19 cellular contexts compared by ENCODE assay signal in genomic region chr11:103111400-103111799, GRCh38. TPM values are rescaled to one million over a fixed set of nuclear protein-coding genes. Genes with fewer than 3 reads are reported as not detected.
DNase-seq lines count a peak whose midpoint lies in the region; TF ChIP-seq lines count a peak whose summit lies in the region.
"Had no signal": no experiment of that assay in that cellular context is flagged by ENCODE, and none has a peak within 500 bp of the region (broad histone marks: within the 10 kb centered on the region; RNA-seq: fewer than 3 reads in every experiment).

No MANE protein-coding gene starts in this region.

- H3K27ac Mint-ChIP-seq in T-helper 2 cell treated with Interferon-gamma antibody and Interleukin-4, amounts not matched to agents 5 μg/mL and 100 μg/mL, for 36 hours: no peak overlapping the region

- no peaks in the 10 kb centered on the region for H3K9me3 Mint-ChIP-seq in T-helper 2 cell treated with Interferon-gamma antibody and Interleukin-4, amounts not matched to agents 5 μg/mL and 100 μg/mL, for 36 hours

- CTCF ChIA-PET in HEK293 (lab: Yijun Ruan, JAX): interaction anchor here (0.7 to 1.1 kb wide), 3 partner anchors 12 to 378 kb away, joined by 3 to 4 read pairs (median 3); no protein-coding TSS in a partner anchor

- TF ChIP-seq CTCF in HEK293 (tag by site-specific recombination; IDR thresholded peaks at IDR 0.05) (peak; percentile 35; the same call in 1 of the 2 replicates), fibroblast of the aortic adventitia (IDR thresholded peaks at IDR 0.05; ENCODE audit: insufficient read depth, low read length) (no peak), osteoblast (IDR thresholded peaks at IDR 0.05; ENCODE audit: extremely low read depth, low read depth, low read length) (no peak), dorsolateral prefrontal cortex (IDR thresholded peaks at IDR 0.05 in 54 of 56, conservative IDR thresholded peaks at IDR 0.05 in 2 of 56; ENCODE audit: low read depth in 1 of 56, partially characterized antibody in 56 of 56) (no peak)

- POLR2A ChIA-PET in HEK293 (lab: Yijun Ruan, JAX): interaction anchor here (2.1 kb wide), 1 partner anchor 20 kb away, joined by 6 read pairs; the partner anchor contains the start of gene DCUN1D5

- H3K36me3 ChIP-seq in HEK293 (ENCODE audit: control insufficient read depth in 2 of 2, insufficient read depth in 1 of 2, low read length in 2 of 2): peaks cover 0 to 17% of the 10 kb centered on the region in 2 experiments; a peak in 1 of 3 replicates
- peaks cover 22% of the 10 kb centered on the region for H3K36me3 ChIP-seq in SK-N-MC (ENCODE audit: insufficient read depth, low read length)
- no peaks in the 10 kb centered on the region for H3K36me3 ChIP-seq in osteoblast (ENCODE audit: insufficient read depth, low read length)
- H3K36me3 ChIP-seq: SJCRH30 had no signal

- H4K20me1 ChIP-seq in osteoblast (ENCODE audit: insufficient read depth, low read length): no peaks in the 10 kb centered on the region
- H4K20me1 ChIP-seq: BLaER1 treated with 17β-estradiol and CSF1 and Interleukin-3, amounts not matched to agents 10 nM and 100 nM had no signal

- H3K36me3 Mint-ChIP-seq in T-helper 2 cell treated with Interferon-gamma antibody and Interleukin-4, amounts not matched to agents 5 μg/mL and 100 μg/mL, for 36 hours (ENCODE audit: low read depth): no peaks in the 10 kb centered on the region

- H3K9ac ChIP-seq in SK-N-MC (ENCODE audit: insufficient read length): peak overlapping the region; percentile 27

- H3K4me3 ChIP-seq in HEK293 (ENCODE audit: low read depth, low read length): no peak overlapping the region
- H3K4me3 ChIP-seq in SK-N-MC: peak overlapping the region; percentile 82
- peak overlapping the region; percentile 41 for H3K4me3 ChIP-seq in fibroblast of the aortic adventitia (ENCODE audit: low read depth, low read length)
- H3K4me3 ChIP-seq in osteoblast (ENCODE audit: insufficient read depth, low read length): no peak overlapping the region
- peak overlapping the region in 20 of 59 donors; percentile 14 to 87 (median 80) for H3K4me3 ChIP-seq in dorsolateral prefrontal cortex
- H3K4me3 ChIP-seq: SJCRH30 had no signal

- intact Hi-C loops in dorsolateral prefrontal cortex (cut with DNase I): no loop called here

- H3K4me2 ChIP-seq in osteoblast (ENCODE audit: insufficient read depth, low read length): peak overlapping the region; percentile 94

- H2AFZ ChIP-seq in osteoblast (ENCODE audit: low read length): no peak overlapping the region

- H3K27ac ChIP-seq in HEK293 (ENCODE audit: extremely low read depth, low read depth, low read length): no peak overlapping the region
- H3K27ac ChIP-seq in SK-N-MC: no peak overlapping the region; the same call in 1 of the 2 replicates
- H3K27ac ChIP-seq in osteoblast (ENCODE audit: low read depth, low read length): no peak overlapping the region
- H3K27ac ChIP-seq in dorsolateral prefrontal cortex: no peak overlapping the region
- H3K27ac ChIP-seq: BLaER1 treated with 17β-estradiol and CSF1 and Interleukin-3, amounts not matched to agents 10 nM and 100 nM; RWPE1; SJCRH30 had no signal

- DNase-seq in SK-N-MC (ENCODE audit: low read depth, low spot score) (no peak), fibroblast of the aortic adventitia (ENCODE audit: low read depth) (no peak), osteoblast (ENCODE audit: insufficient read length, low spot score, missing footprints) (peak; percentile 17), T-helper 2 cell (no peak), dorsolateral prefrontal cortex (no peak)
- no peak for DNase-seq in T-helper 2 cell treated with Interferon-gamma antibody and Interleukin-4, amounts not matched to agents 5 μg/mL and 100 μg/mL, for 36 hours (ENCODE audit: low spot score)
- DNase-seq: DMS153, EL, H7, IMR-90, MV-4-11, NCI-H146, NCI-H2107, NCI-H226, NCI-H526, SJCRH30 had no signal

- H3K9me3 ChIP-seq in HEK293 (ENCODE audit: control insufficient read depth, insufficient read depth, low read depth, low read length) (no peaks in the 10 kb centered on the region), SK-N-MC (ENCODE audit: low read depth, low read length) (no peaks in the 10 kb centered on the region), osteoblast (ENCODE audit: low read depth, low read length) (no peaks in the 10 kb centered on the region)
- H3K9me3 ChIP-seq: BLaER1 treated with 17β-estradiol and CSF1 and Interleukin-3, amounts not matched to agents 10 nM and 100 nM; SJCRH30 had no signal

- peaks cover 30% of the 10 kb centered on the region for H3K27me3 Mint-ChIP-seq in T-helper 2 cell treated with Interferon-gamma antibody and Interleukin-4, amounts not matched to agents 5 μg/mL and 100 μg/mL, for 36 hours (ENCODE audit: low read depth)

- H3K4me1 Mint-ChIP-seq in T-helper 2 cell treated with Interferon-gamma antibody and Interleukin-4, amounts not matched to agents 5 μg/mL and 100 μg/mL, for 36 hours (ENCODE audit: low read depth): peaks cover 11% of the 10 kb centered on the region

- H3K27me3 ChIP-seq in osteoblast (ENCODE audit: insufficient read depth, low read length): no peaks in the 10 kb centered on the region
- no peaks in the 10 kb centered on the region for H3K27me3 ChIP-seq in dorsolateral prefrontal cortex
- H3K27me3 ChIP-seq: BLaER1 treated with 17β-estradiol and CSF1 and Interleukin-3, amounts not matched to agents 10 nM and 100 nM; SJCRH30 had no signal

- H3K4me3 Mint-ChIP-seq in T-helper 2 cell treated with Interferon-gamma antibody and Interleukin-4, amounts not matched to agents 5 μg/mL and 100 μg/mL, for 36 hours: no peak overlapping the region

- peaks cover 31% of the 10 kb centered on the region for H3K79me2 ChIP-seq in osteoblast (ENCODE audit: insufficient read depth, low read length)

- H3K4me1 ChIP-seq in HEK293 (ENCODE audit: control insufficient read depth, insufficient read depth, low read length) (no peaks in the 10 kb centered on the region), osteoblast (ENCODE audit: insufficient read depth, low read length) (peaks cover 20% of the 10 kb centered on the region)

TF ChIP-seq in HEK293, 187 proteins besides CTCF, POLR2A, EP300 and RAD21 (continues in another document):
- peak; percentile 92 for TF ChIP-seq PRDM1 (tag by site-specific recombination; IDR thresholded peaks at IDR 0.05)
- TF ChIP-seq ZNF416 (tag by site-specific recombination; IDR thresholded peaks at IDR 0.05): no peak
- TF ChIP-seq ZNF626 (tag by site-specific recombination; IDR thresholded peaks at IDR 0.05): no peak
- no peak for TF ChIP-seq SP3 (tag by site-specific recombination; IDR thresholded peaks at IDR 0.05)
- peak; percentile 44 for TF ChIP-seq ZNF366 (tag by site-specific recombination; conservative IDR thresholded peaks at IDR 0.05)
- no peak for TF ChIP-seq ZFHX2 (tag by site-specific recombination; conservative IDR thresholded peaks at IDR 0.05)
- no peak for TF ChIP-seq SETDB1 (IDR thresholded peaks at IDR 0.05; ENCODE audit: insufficient read length, low read length)
- no peak for TF ChIP-seq ZNF670 (tag by site-specific recombination; IDR thresholded peaks at IDR 0.05; ENCODE audit: low read depth)
- no peak for TF ChIP-seq ZNF677 (tag by site-specific recombination; IDR thresholded peaks at IDR 0.05)
- TF ChIP-seq ZSCAN5A (tag by site-specific recombination; IDR thresholded peaks at IDR 0.05): no peak
- no peak for TF ChIP-seq GLI2 (tag by site-specific recombination; IDR thresholded peaks at IDR 0.05; ENCODE audit: borderline replicate concordance, low read depth)
- TF ChIP-seq SP2 (tag by site-specific recombination; IDR thresholded peaks at IDR 0.05): no peak
- 0 out of 2 replicates have a peak, but pooled peaks have one; percentile 40 for TF ChIP-seq IKZF3 (tag by site-specific recombination; IDR thresholded peaks at IDR 0.05)
- TF ChIP-seq ZNF114 (tag by site-specific recombination; IDR thresholded peaks at IDR 0.05): no peak
- TF ChIP-seq INSM2 (tag by site-specific recombination; IDR thresholded peaks at IDR 0.05): no peak

RNA-seq across cellular contexts. Expression of gene DYNC2H1, which starts 2.2 kb away (rescaled TPM):
- total RNA-seq in fibroblast of the aortic adventitia (ENCODE audit: low replicate concordance) (74.0 and 99.0 TPM in 2 replicates), osteoblast (82.2 and 100 TPM in 2 replicates), dorsolateral prefrontal cortex (10 to 100 TPM; 28.3 to 52.3 (median 40.6) TPM)

RNA-seq across cellular contexts. Expression of gene DCUN1D5, which starts 19.4 kb away (rescaled TPM):
- total RNA-seq in fibroblast of the aortic adventitia (ENCODE audit: low replicate concordance) (55.9 and 136 TPM in 2 replicates), osteoblast (45.7 and 60.1 TPM in 2 replicates), dorsolateral prefrontal cortex (10 to 100 TPM; 20.0 to 43.8 (median 31.2) TPM)

Comparison
In these comparisons a context has a peak if more than half of its experiments do, and no peak if none do; other contexts are left out.
1. H3K4me3 ChIP-seq: peak in SK-N-MC (single experiment) and fibroblast of the aortic adventitia (single experiment); none in HEK293 (single experiment) and osteoblast (single experiment).